In genomic region chr2:28566441-28567075, GRCh38 we compare ENCODE assay signal across 8 cellular contexts.
A peak's percentile ranks its signal among the peaks of the same experiment; 100 is the strongest.
DNase-seq lines count a peak whose midpoint lies in the region; ATAC-seq, FAIRE-seq and TF ChIP-seq lines count a peak whose summit lies in the region.

No MANE protein-coding gene starts in this region.

- H3K79me1 ChIP-seq in neuronal stem cell (ENCODE audit: low read depth, low read length): no peaks in the 10 kb centered on the region

- H3K36me3 ChIP-seq in HCT116 (ENCODE audit: control insufficient read depth in 1 of 2, insufficient read depth in 2 of 2, low read length in 2 of 2) (no peaks in the 10 kb centered on the region), MM.1S (replicated peaks; ENCODE audit: insufficient read depth, low read length) (no peaks in the 10 kb centered on the region), SJSA1 (no peaks in the 10 kb centered on the region), neuronal stem cell (replicated peaks in 1 of 2; ENCODE audit: control insufficient read depth in 2 of 2, insufficient read depth in 2 of 2, low read length in 2 of 2) (no peaks in the 10 kb centered on the region), subcutaneous abdominal adipose tissue (ENCODE audit: control insufficient read depth in 5 of 5, insufficient read depth in 5 of 5, low read length in 5 of 5) (no peaks in the 10 kb centered on the region)

- H4K91ac ChIP-seq in neuronal stem cell (ENCODE audit: low read depth, low read length, poor library complexity): no peak overlapping the region

- TF ChIP-seq CTCF in HCT116 (IDR thresholded peaks at IDR 0.05 in 2 of 3, conservative IDR thresholded peaks at IDR 0.05 in 1 of 3; ENCODE audit: borderline replicate concordance in 1 of 3, insufficient read depth in 1 of 3, low read depth in 2 of 3, low read length in 2 of 3): peak; percentile 97 to 99 (median 98)
- TF ChIP-seq CTCF in MM.1S (IDR thresholded peaks at IDR 0.05; ENCODE audit: low read length): peak; percentile 97

- peak; percentile 94 for ATAC-seq in HCT116

- no peak overlapping the region for H2BK12ac ChIP-seq in neuronal stem cell (ENCODE audit: low read length)

- no CpG with 5 or more reads among the region's 43 CpGs for WGBS in neuronal stem cell (ENCODE audit: extremely low coverage in 2 of 2, insufficient read length in 2 of 2, insufficient replicate concordance in 1 of 2), 2 donors

- BruUV-seq in HCT116 (replicated peaks; lab: Mats Ljungman, UMichigan): no TSS peak

- H3K27ac ChIP-seq in HCT116 (ENCODE audit: low read depth, low read length): no peak overlapping the region
- no peak overlapping the region for H3K27ac ChIP-seq in MM.1S (ENCODE audit: low read length)
- 0 out of 2 replicates have a peak overlapping the region, but pooled peaks have one; percentile 16 for H3K27ac ChIP-seq in SJSA1
- no peak overlapping the region for H3K27ac ChIP-seq in neuronal stem cell (replicated peaks; ENCODE audit: low read length)
- no peak overlapping the region for H3K27ac ChIP-seq in subcutaneous abdominal adipose tissue (ENCODE audit: low read depth, low read length)

- H3K79me2 ChIP-seq in HCT116 (ENCODE audit: insufficient read depth, low read length) (no peaks in the 10 kb centered on the region), MM.1S (ENCODE audit: low read length) (no peaks in the 10 kb centered on the region)

- H3K9me2 ChIP-seq in HCT116 (ENCODE audit: insufficient read depth) (no peaks in the 10 kb centered on the region), MM.1S (replicated peaks; ENCODE audit: insufficient read depth, low read length) (no peaks in the 10 kb centered on the region)

- H3K4me2 ChIP-seq in HCT116 (ENCODE audit: low read length) (peak overlapping the region; percentile 94), MM.1S (ENCODE audit: low read depth, low read length) (peak overlapping the region; percentile 78), neuronal stem cell (ENCODE audit: insufficient read depth, low read length, poor library complexity, severe bottlenecking) (peak overlapping the region; percentile 75)

- CTCF ChIA-PET in HCT116 (lab: Charles Lee): interaction anchor here (0.8 to 2.6 kb wide), 11 partner anchors 9 to 349 kb away, joined by 3 to 18 read pairs (median 5); partner anchors contain the start of gene PPP1CB

- no peak overlapping the region for H3K14ac ChIP-seq in neuronal stem cell (ENCODE audit: low read length)

- H3K4ac ChIP-seq in neuronal stem cell (ENCODE audit: low read length): no peak overlapping the region

- no peak overlapping the region for H2BK120ac ChIP-seq in neuronal stem cell (ENCODE audit: low read depth, low read length)

- peaks cover 0 to 11% of the 10 kb centered on the region in 2 experiments; a peak in 3 of 4 replicates for H3K4me1 ChIP-seq in HCT116 (ENCODE audit: control insufficient read depth in 1 of 2, insufficient read depth in 2 of 2, low read length in 2 of 2)
- H3K4me1 ChIP-seq in MM.1S (ENCODE audit: low read length): peaks cover 5% of the 10 kb centered on the region; the same call in 1 of the 2 replicates
- peaks cover 20% of the 10 kb centered on the region for H3K4me1 ChIP-seq in SJSA1 (replicated peaks)
- no peaks in the 10 kb centered on the region for H3K4me1 ChIP-seq in neuronal stem cell (ENCODE audit: control insufficient read depth in 2 of 2, insufficient read depth in 1 of 2, low read depth in 1 of 2, low read length in 2 of 2)
- peaks cover 0 to 10% (median 9%) of the 10 kb centered on the region in 5 donors for H3K4me1 ChIP-seq in subcutaneous abdominal adipose tissue (ENCODE audit: control insufficient read depth in 5 of 5, insufficient read depth in 5 of 5, low read length in 5 of 5)

- H3K18ac ChIP-seq in neuronal stem cell (ENCODE audit: low read length): peak overlapping the region; percentile 79

- H2BK15ac ChIP-seq in neuronal stem cell (ENCODE audit: low read length): no peak overlapping the region

- no peak overlapping the region for H2BK5ac ChIP-seq in neuronal stem cell (ENCODE audit: low read length)

- TF ChIP-seq POLR2A in HCT116 (IDR thresholded peaks at IDR 0.05; ENCODE audit: borderline replicate concordance, extremely low read depth, insufficient read depth, insufficient read length): no peak

- no peak overlapping the region for H4K8ac ChIP-seq in neuronal stem cell (ENCODE audit: low read depth, low read length)

- peak; percentile 95 for TF ChIP-seq RAD21 in HCT116 (IDR thresholded peaks at IDR 0.05; ENCODE audit: low read depth)

- peak; percentile 56 for FAIRE-seq in G401.6 (lab: Jason Lieb, UNC)

- H3F3A ChIP-seq in MM.1S (ENCODE audit: insufficient read depth, low read length): no peaks in the 10 kb centered on the region

- no peak overlapping the region for H3K23ac ChIP-seq in neuronal stem cell (ENCODE audit: low read depth, low read length, poor library complexity)

- H3K4me3 ChIP-seq in HCT116 (replicated peaks in 1 of 2; ENCODE audit: low read depth in 1 of 2, low read length in 2 of 2): peak overlapping the region; percentile 46 to 64
- H3K4me3 ChIP-seq in MM.1S (ENCODE audit: low read length): peak overlapping the region; percentile 75
- peak overlapping the region; percentile 40 for H3K4me3 ChIP-seq in SJSA1
- H3K4me3 ChIP-seq in neuronal stem cell (ENCODE audit: low read length in 2 of 2): peak overlapping the region; percentile 57 to 78
- H3K4me3 ChIP-seq in subcutaneous abdominal adipose tissue (ENCODE audit: low read depth in 1 of 5, low read length in 5 of 5): peak overlapping the region; percentile 69 to 80 (median 73)

- no peak overlapping the region for H2AK5ac ChIP-seq in neuronal stem cell (ENCODE audit: low read depth, low read length)

- RAD21 ChIA-PET in HCT116 (lab: Charles Lee; ENCODE audit: low non-redundant PET in 1 of 2, low total read pairs in 2 of 2, uncharacterized antibody in 2 of 2, unreplicated experiment in 2 of 2): interaction anchor here (0.9 to 1.6 kb wide), 5 partner anchors 17 to 254 kb away, joined by 3 to 12 read pairs (median 5); no protein-coding TSS in a partner anchor

- H3K27me3 ChIP-seq in HCT116 (ENCODE audit: insufficient read depth, low read length): no peaks in the 10 kb centered on the region
- H3K27me3 ChIP-seq in MM.1S (replicated peaks; ENCODE audit: insufficient read depth, low read length): no peaks in the 10 kb centered on the region
- H3K27me3 ChIP-seq in SJSA1 (replicated peaks): no peaks in the 10 kb centered on the region
- H3K27me3 ChIP-seq in neuronal stem cell (ENCODE audit: control insufficient read depth in 3 of 3, insufficient read depth in 3 of 3, low read depth in 1 of 3, low read length in 3 of 3): peaks cover 0 to 22% (median 0%) of the 10 kb centered on the region in 3 experiments
- no peaks in the 10 kb centered on the region for H3K27me3 ChIP-seq in subcutaneous abdominal adipose tissue (ENCODE audit: control insufficient read depth in 5 of 5, insufficient read depth in 4 of 5, low read length in 5 of 5)

- H4K20me1 ChIP-seq in HCT116 (ENCODE audit: insufficient read depth) (no peaks in the 10 kb centered on the region), MM.1S (ENCODE audit: insufficient read depth, low read length) (no peaks in the 10 kb centered on the region)

- intact Hi-C loops in HCT116 (cut with micrococcal nuclease): loop anchor here (1.0 to 10.0 kb wide), 4 partner anchors 30 to 388 kb away; no protein-coding TSS in a partner anchor

- H3K9me3 ChIP-seq in HCT116 (ENCODE audit: control insufficient read depth in 1 of 2, insufficient read depth in 1 of 2, low read depth in 1 of 2, low read length in 2 of 2) (no peaks in the 10 kb centered on the region), MM.1S (replicated peaks; ENCODE audit: insufficient read depth, low read length) (no peaks in the 10 kb centered on the region), SJSA1 (replicated peaks) (no peaks in the 10 kb centered on the region), neuronal stem cell (replicated peaks in 1 of 2; ENCODE audit: control insufficient read depth in 2 of 2, insufficient read depth in 1 of 2, low read depth in 1 of 2, low read length in 2 of 2) (peaks cover 0 to 9% of the 10 kb centered on the region in 2 donors), subcutaneous abdominal adipose tissue (ENCODE audit: control insufficient read depth in 5 of 5, low read length in 5 of 5) (peaks cover 0 to under 1% (median 0%) of the 10 kb centered on the region in 5 donors)

- H3K9ac ChIP-seq in HCT116 (ENCODE audit: low read length) (peak overlapping the region; percentile 58), MM.1S (ENCODE audit: low read length) (peak overlapping the region; percentile 67; the same call in 1 of the 2 replicates), neuronal stem cell (ENCODE audit: low read depth, low read length, poor library complexity) (no peak overlapping the region), subcutaneous abdominal adipose tissue (ENCODE audit: low read length in 5 of 5) (peak overlapping the region in 4 of 5 donors; percentile 3 to 76 (median 68))

- H2AFZ ChIP-seq in HCT116 (ENCODE audit: low read depth, low read length, poor library complexity, severe bottlenecking): peak overlapping the region; percentile 100
- H2AFZ ChIP-seq in MM.1S (ENCODE audit: low read length): peak overlapping the region; percentile 97
- peak overlapping the region; percentile 96 for H2AFZ ChIP-seq in neuronal stem cell (ENCODE audit: low read length)

- POLR2A ChIA-PET in HCT116 (lab: Charles Lee): interaction anchor here (0.6 to 0.7 kb wide), 2 partner anchors 28 to 179 kb away, joined by 3 to 4 read pairs; no protein-coding TSS in a partner anchor

- DNase-seq in HCT116 (ENCODE audit: low read depth, low spot score) (peak; percentile 60), MM.1S (peak; percentile 81), SJSA1 (ENCODE audit: low read depth in 1 of 2, low spot score in 2 of 2) (peak; percentile 85 to 89), foreskin melanocyte (peak; percentile 61), neuronal stem cell (ENCODE audit: low spot score) (peak; percentile 87)
- peak; percentile 90 for DNase-seq in activated naive CD4-positive, alpha-beta T cell treated with Interleukin-2 at 50 U/mL for 16 hours

TF ChIP-seq in HCT116, 20 proteins besides CTCF, POLR2A, EP300 and RAD21 (continues in another document):
- 0 out of 2 replicates have a peak, but pooled peaks have one; percentile 25 for TF ChIP-seq SRF (IDR thresholded peaks at IDR 0.05; ENCODE audit: low read depth)
- TF ChIP-seq SIN3A (IDR thresholded peaks at IDR 0.05; ENCODE audit: low read depth): no peak
- TF ChIP-seq YY1 (IDR thresholded peaks at IDR 0.05; ENCODE audit: extremely low read depth, insufficient replicate concordance, low read depth, low read length): peak; percentile 67
- 0 out of 2 replicates have a peak, but pooled peaks have one; percentile 1 for TF ChIP-seq CEBPB (IDR thresholded peaks at IDR 0.05; ENCODE audit: low read depth)
- TF ChIP-seq EGR1 (IDR thresholded peaks at IDR 0.05; ENCODE audit: low read depth): no peak
- 0 out of 2 replicates have a peak, but pooled peaks have one; percentile 43 for TF ChIP-seq CBX3 (IDR thresholded peaks at IDR 0.05; ENCODE audit: low read depth)
- no peak for TF ChIP-seq ZNF274 (IDR thresholded peaks at IDR 0.05; ENCODE audit: low read depth, low read length)
- no peak for TF ChIP-seq JUND (IDR thresholded peaks at IDR 0.05)
- TF ChIP-seq ELF1 (IDR thresholded peaks at IDR 0.05; ENCODE audit: borderline replicate concordance, low read depth): no peak
